ENCODE assay signal across 8 cellular contexts in the genomic region with DNA sequence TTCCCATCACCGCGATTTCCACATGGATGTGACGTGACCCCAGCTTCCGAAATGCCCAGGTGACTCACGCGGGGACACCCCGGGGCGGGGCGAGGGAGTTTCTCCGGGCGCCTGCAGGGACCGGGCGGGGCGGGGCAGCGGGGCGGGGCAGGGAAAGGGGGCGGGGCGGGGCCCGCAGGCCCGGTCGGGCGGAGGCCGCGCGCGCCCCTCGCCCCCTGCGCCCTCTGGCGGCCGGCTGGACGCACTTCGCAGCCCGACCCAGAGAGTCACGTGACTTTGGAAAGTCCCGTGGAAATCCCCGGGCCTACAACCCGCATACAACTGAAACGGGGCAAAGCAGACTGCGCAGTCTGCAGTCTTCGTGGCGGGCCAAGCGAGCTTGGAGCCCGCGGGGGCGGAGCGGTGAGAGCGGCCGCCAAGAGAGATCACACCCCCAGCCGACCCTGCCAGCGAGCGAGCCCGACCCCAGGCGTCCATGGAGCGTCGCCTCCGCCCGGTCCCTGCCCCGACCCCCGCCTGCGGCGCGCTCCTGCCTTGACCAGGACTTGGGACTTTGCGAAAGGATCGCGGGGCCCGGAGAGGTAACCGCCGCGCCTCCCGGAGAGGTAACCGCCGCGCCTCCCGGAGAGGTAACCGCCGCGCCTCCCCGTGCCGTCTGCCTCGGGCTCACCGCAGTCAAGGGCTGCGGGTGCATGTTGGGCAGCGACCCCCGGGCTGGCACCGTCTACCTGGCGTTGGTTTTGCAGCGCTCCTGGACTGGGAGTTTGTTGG. TPM values are rescaled to one million over a fixed set of nuclear protein-coding genes. Genes with fewer than 3 reads are reported as not detected.
DNase-seq lines count a peak whose midpoint lies in the region; ATAC-seq, FAIRE-seq and TF ChIP-seq lines count a peak whose summit lies in the region.

Gene TNFAIP3, plus strand, starts transcription at position 346 of the 771 bp plus-strand sequence. CDS start 3,969 bp downstream, outside the sequence.

- peak; percentile 82 for FAIRE-seq in GM12891 (lab: Jason Lieb, UNC)

- H3K4me3 ChIP-seq in prostate gland, result peak within 1 kb of the TSS; percentile 65 to 87

- ATAC-seq in HG02678 (IDR thresholded peaks at IDR 0.05; ENCODE audit: unreplicated experiment) (peak; percentile 68), T-cell (replicated peaks in 1 of 4) (peak; percentile 78 to 86 (median 82)), left cardiac atrium (peak; percentile 93 to 95)

- POLR2A ChIA-PET in T-cell (lab: Charles Lee), result interaction anchor here (0.5 to 9.2 kb wide), 30 partner anchors 10 to 650 kb away, joined by 3 to 204 read pairs (median 5); no protein-coding TSS in a partner anchor

- peak within 1 kb of the TSS; percentile 95 to 98 for H3K27ac Mint-ChIP-seq in T-cell

- TF ChIP-seq POLR2A in GM12891 (IDR thresholded peaks at IDR 0.05; ENCODE audit: low read depth, low read length), result peak; percentile 94
- TF ChIP-seq POLR2A in prostate gland (IDR thresholded peaks at IDR 0.05), result peak; percentile 86

- TF ChIP-seq CTCF in prostate gland (IDR thresholded peaks at IDR 0.05), result peak; percentile 82 to 96 (median 94)

- DNase-seq in GM12891 (ENCODE audit: insufficient read length, low spot score) (peak; percentile 76), NCI-H1105 (lab: John Stamatoyannopoulos, UW) (peak; percentile 87), T-cell (peak; percentile 88 to 96 (median 93)), left cardiac atrium (peak; percentile 95), prostate gland (ENCODE audit: low spot score) (peak; percentile 91), ureter (ENCODE audit: low spot score) (peak; percentile 95)

- peaks cover 4% of the 10 kb centered on the region for H3K4me1 ChIP-seq in prostate gland (replicated peaks)

- peaks cover 49% of the 10 kb centered on the region for H3K36me3 Mint-ChIP-seq in T-cell

- no peaks in the 10 kb centered on the region for H3K27me3 ChIP-seq in prostate gland (replicated peaks; ENCODE audit: insufficient read depth)

- peak within 1 kb of the TSS; percentile 92 to 98 (median 96) for H3K4me3 Mint-ChIP-seq in T-cell

- CTCF ChIA-PET in T-cell (lab: Charles Lee), result interaction anchor here (0.5 to 7.9 kb wide), 27 partner anchors 10 to 159 kb away, joined by 3 to 52 read pairs (median 5); no protein-coding TSS in a partner anchor

- WGBS in adipose tissue, 3 donors, result 0 to 1% (median 1%) methylated on average over 73 to 87 of the region's 87 CpGs
- under 1% methylated on average over 61 of the region's 87 CpGs for WGBS in prostate gland

- H3K36me3 ChIP-seq in prostate gland, result no peaks in the 10 kb centered on the region

- no peaks in the 10 kb centered on the region for H3K9me3 Mint-ChIP-seq in T-cell

- H3K4me1 Mint-ChIP-seq in T-cell, result peaks cover 61 to 69% (median 64%) of the 10 kb centered on the region in 3 donors

- H3K27me3 Mint-ChIP-seq in T-cell, result no peaks in the 10 kb centered on the region

- H3K9me3 ChIP-seq in prostate gland, result no peaks in the 10 kb centered on the region

- intact Hi-C loops in left cardiac atrium (cut with DNase I), result loop anchor here (2.0 to 10.0 kb wide), 3 partner anchors 78 to 162 kb away; no protein-coding TSS in a partner anchor
- intact Hi-C loops in prostate gland (cut with DNase I), result loop anchor here (5.0 to 10.0 kb wide), 3 partner anchors 65 to 238 kb away; partner anchors contain the start of gene PERP

- H3K27ac ChIP-seq in adipose tissue (ENCODE audit: low read depth, low read length) (peak within 1 kb of the TSS; percentile 76), prostate gland (peak within 1 kb of the TSS; percentile 79 to 85)

TF ChIP-seq in GM12891, 5 proteins besides CTCF, POLR2A, EP300 and RAD21:
- TF ChIP-seq TAF1 (IDR thresholded peaks at IDR 0.05; ENCODE audit: low read depth, low read length), result peak; percentile 87
- peak; percentile 65 for TF ChIP-seq PAX5 (IDR thresholded peaks at IDR 0.05; ENCODE audit: insufficient read depth, low read length, severe bottlenecking)
- TF ChIP-seq POU2F2 (IDR thresholded peaks at IDR 0.05; ENCODE audit: low read depth, low read length), result peak; percentile 89
- peak; percentile 91 for TF ChIP-seq POLR2AphosphoS5 (IDR thresholded peaks at IDR 0.05; ENCODE audit: low read depth, low read length)
- no peak for TF ChIP-seq SPI1 (IDR thresholded peaks at IDR 0.05; ENCODE audit: low read depth, low read length)

RNA-seq across cellular contexts. Expression of gene TNFAIP3, which starts in this region (rescaled TPM):
- polyA plus RNA-seq in GM12891 (2012; ENCODE audit: low read depth, missing spikeins), result 120 TPM
- 1,000 to 10,000 TPM in 2 of 5 donors, 100 to 1,000 TPM in 3; 109 to 2,994 (median 145) TPM for total RNA-seq in T-cell
- polyA plus RNA-seq in adipose tissue, result 10 to 100 TPM in 2 of 3 donors, 1 to 10 TPM in 1; 7.1 to 92.0 (median 15.6) TPM
- 10 to 100 TPM; 10.9 to 13.6 TPM for total RNA-seq in left cardiac atrium
- 10 to 100 TPM; 13.0 to 19.9 TPM for total RNA-seq in prostate gland
- 31.0 TPM for total RNA-seq in ureter

Comparison
In these comparisons a context has a peak if more than half of its experiments do, and no peak if none do; other contexts are left out.
1. Peak in every context shown above with its lines: DNase-seq, ATAC-seq, H3K4me3 ChIP-seq and H3K27ac ChIP-seq.